In genomic region chr4:165992263-165992662, GRCh38 we compare ENCODE assay signal across 30 cellular contexts.
A peak's percentile ranks its signal among the peaks of the same experiment; 100 is the strongest.
DNase-seq lines count a peak whose midpoint lies in the region; ATAC-seq and TF ChIP-seq lines count a peak whose summit lies in the region.
"Had no signal": no experiment of that assay in that cellular context is flagged by ENCODE, and none has a peak within 500 bp of the region (broad histone marks: within the 10 kb centered on the region; RNA-seq: fewer than 3 reads in every experiment).

No MANE protein-coding gene starts in this region.

- H3K4me3 Mint-ChIP-seq in chondrocyte (ENCODE audit: unreplicated experiment), result no peak overlapping the region
- H3K4me3 Mint-ChIP-seq: CD14-positive monocyte; CD8-positive, alpha-beta memory T cell; GM23338; H9; HFFc6 had no signal

- WGBS in SK-N-SH (ENCODE audit: low lambda C conversion rate), result 6% methylated on average over 1 of the region's 1 CpG

- no peaks in the 10 kb centered on the region for H3K36me3 ChIP-seq in SK-N-SH (replicated peaks in 1 of 2; ENCODE audit: control insufficient read depth in 1 of 2, insufficient read depth in 2 of 2, low read length in 1 of 2)
- H3K36me3 ChIP-seq: BE2C, SJSA1 had no signal

- H3K36me3 Mint-ChIP-seq in chondrocyte (ENCODE audit: low read depth), result no peaks in the 10 kb centered on the region
- H3K36me3 Mint-ChIP-seq: CD14-positive monocyte; CD8-positive, alpha-beta memory T cell had no signal

- peak overlapping the region; percentile 7 for H2AFZ ChIP-seq in SK-N-SH (ENCODE audit: low read depth)
- H2AFZ ChIP-seq: GM23338, PC-9 had no signal

- H3K9me2 ChIP-seq in SK-N-SH, result no peaks in the 10 kb centered on the region

- TF ChIP-seq CTCF in SK-N-SH (IDR thresholded peaks at IDR 0.05) (no peak), chondrocyte (IDR thresholded peaks at IDR 0.05) (no peak)

- POLR2A ChIA-PET in SK-N-SH (lab: Yijun Ruan, JAX), result no interaction called here

- H3K79me2 ChIP-seq in SK-N-SH (ENCODE audit: insufficient read depth), result no peaks in the 10 kb centered on the region; the same call in 1 of the 2 replicates

- ATAC-seq in SK-N-SH treated with all-trans-retinoic acid at 6 μM for 48 hours, result no peak
- ATAC-seq in HG02588 (IDR thresholded peaks at IDR 0.05; ENCODE audit: unreplicated experiment), result no peak
- ATAC-seq: GM12878, GM23338 had no signal

- H3K4me2 ChIP-seq in SK-N-SH, result no peak overlapping the region
- H3K4me2 ChIP-seq: GM23338, PC-9 had no signal

- no peaks in the 10 kb centered on the region for H3K9me3 Mint-ChIP-seq in chondrocyte (ENCODE audit: low read depth)
- H3K9me3 Mint-ChIP-seq: CD14-positive monocyte, GM23338, H9, HFFc6 had no signal

- peaks cover 43% of the 10 kb centered on the region for H3K4me1 Mint-ChIP-seq in chondrocyte (ENCODE audit: low read depth)
- H3K4me1 Mint-ChIP-seq: CD14-positive monocyte; CD8-positive, alpha-beta memory T cell had no signal

- peaks cover 0 to 15% of the 10 kb centered on the region in 2 experiments; a peak in 2 of 4 replicates for H3K4me1 ChIP-seq in SK-N-SH (ENCODE audit: control insufficient read depth in 1 of 2, insufficient read depth in 2 of 2, low read depth in 1 of 2, low read length in 1 of 2)
- H3K4me1 ChIP-seq: BE2C, SJSA1 had no signal

- peaks cover 10% of the 10 kb centered on the region for H3F3A ChIP-seq in SK-N-SH (replicated peaks; ENCODE audit: insufficient read depth)

- TF ChIP-seq EP300 in SK-N-SH (IDR thresholded peaks at IDR 0.05; ENCODE audit: borderline replicate concordance in 1 of 2, low read depth in 1 of 2, low read length in 1 of 2), result no peak

- H3K27me3 ChIP-seq in SK-N-SH (ENCODE audit: insufficient read depth), result no peaks in the 10 kb centered on the region
- H3K27me3 ChIP-seq: BE2C, SJSA1 had no signal

- no peaks in the 10 kb centered on the region for H4K20me1 ChIP-seq in SK-N-SH (ENCODE audit: insufficient read depth)

- peak overlapping the region; percentile 9 for H3K27ac Mint-ChIP-seq in chondrocyte (ENCODE audit: unreplicated experiment)
- H3K27ac Mint-ChIP-seq: CD14-positive monocyte, GM23338, H9, HFFc6 had no signal

- H3K9me3 ChIP-seq in SK-N-SH, result no peaks in the 10 kb centered on the region
- H3K9me3 ChIP-seq: BE2C, SJSA1 had no signal

- TF ChIP-seq RAD21 in SK-N-SH (IDR thresholded peaks at IDR 0.05; ENCODE audit: low read length), result no peak

- no peak overlapping the region for H3K4me3 ChIP-seq in SK-N-SH (ENCODE audit: low read depth in 2 of 2, low read length in 1 of 2)
- H3K4me3 ChIP-seq: GM12878, GM23338, PC-9, SJSA1 had no signal

- CTCF ChIA-PET in SK-N-SH (lab: Yijun Ruan, JAX), result interaction anchor here (1.2 kb wide), 1 partner anchor 12 kb away, joined by 3 read pairs; no protein-coding TSS in a partner anchor

- no peak overlapping the region for H3K9ac ChIP-seq in SK-N-SH

- H3K27me3 Mint-ChIP-seq in chondrocyte (ENCODE audit: low read depth), result no peaks in the 10 kb centered on the region
- H3K27me3 Mint-ChIP-seq: CD8-positive, alpha-beta memory T cell had no signal

- H3K27ac ChIP-seq in SK-N-SH (ENCODE audit: low read depth in 2 of 2, low read length in 1 of 2), result peak overlapping the region in 1 of 2 experiments; percentile 55; a peak in 1 of 4 replicates
- H3K27ac ChIP-seq: 22Rv1, PC-9, SJSA1 had no signal

- no peak for DNase-seq in SK-N-SH
- DNase-seq in chondrocyte (ENCODE audit: low spot score), result no peak
- peak; percentile 20 for DNase-seq in kidney tubule cell (ENCODE audit: low spot score)
- DNase-seq in HCEC 1CT, result no peak
- DNase-seq in activated CD8-positive, alpha-beta memory T cell treated with anti-CD3 and anti-CD28 coated beads, Interleukin-2, amount 50 U/mL, for 48 hours, result no peak
- DNase-seq: BE2C; CD8-positive, alpha-beta memory T cell; DMS 273 treated with DMSO at 0.1 percent for 48 hours; DMS79 treated with DMSO at 0.1 percent for 48 hours; GDM1; H9; HFFc6; IMR-90; KG1; MM.1S; NCI-H1048; NCI-H1417; NCI-H1694; NCI-H2081; NCI-H2227 treated with DMSO at 0.1 percent for 48 hours; NCI-H526 treated with DMSO at 0.1 percent for 48 hours; PC-9; Right ventricle myocardium superior had no signal

TF ChIP-seq in SK-N-SH, 30 proteins besides CTCF, POLR2A, EP300 and RAD21 (continues in another document):
- TF ChIP-seq EZH2phosphoT487 (IDR thresholded peaks at IDR 0.05; ENCODE audit: borderline replicate concordance, low read depth) (no peak), TEAD4 (IDR thresholded peaks at IDR 0.05; ENCODE audit: borderline replicate concordance, insufficient read depth) (no peak), PBX3 (IDR thresholded peaks at IDR 0.05) (no peak), YY1 (IDR thresholded peaks at IDR 0.05; ENCODE audit: low read depth) (no peak), GABPA (IDR thresholded peaks at IDR 0.05; ENCODE audit: low read depth) (no peak), RFX5 (IDR thresholded peaks at IDR 0.05; ENCODE audit: low read length) (no peak), SMC3 (IDR thresholded peaks at IDR 0.05; ENCODE audit: low read depth, low read length) (no peak), NFIC (IDR thresholded peaks at IDR 0.05; ENCODE audit: borderline replicate concordance) (no peak), USF1 (IDR thresholded peaks at IDR 0.05; ENCODE audit: borderline replicate concordance, low read depth) (no peak), CHD2 (IDR thresholded peaks at IDR 0.05; ENCODE audit: low read length, partially characterized antibody) (no peak), TCF12 (IDR thresholded peaks at IDR 0.05) (no peak)

TF ChIP-seq in SK-N-SH treated with all-trans-retinoic acid at 6 μM for 48 hours, 23 proteins besides CTCF, POLR2A, EP300 and RAD21 (continues in another document):
- TF ChIP-seq OSR1 (CRISPR knock-in tag; IDR thresholded peaks at IDR 0.05) (no peak), TSHZ2 (CRISPR knock-in tag; IDR thresholded peaks at IDR 0.05) (no peak), TOX (CRISPR knock-in tag; IDR thresholded peaks at IDR 0.05; ENCODE audit: borderline replicate concordance) (no peak), TCF4 (CRISPR knock-in tag; IDR thresholded peaks at IDR 0.05; ENCODE audit: borderline replicate concordance) (no peak), ZNF565 (CRISPR knock-in tag; conservative IDR thresholded peaks at IDR 0.05; ENCODE audit: low read depth) (no peak), ISL1 (CRISPR knock-in tag; IDR thresholded peaks at IDR 0.05) (no peak), RARB (CRISPR knock-in tag; IDR thresholded peaks at IDR 0.05) (no peak), ZNF8 (CRISPR knock-in tag; IDR thresholded peaks at IDR 0.05) (no peak), ZC3H10 (CRISPR knock-in tag; IDR thresholded peaks at IDR 0.05) (no peak), SNAI2 (CRISPR knock-in tag; IDR thresholded peaks at IDR 0.05) (no peak), CSDC2 (CRISPR knock-in tag; IDR thresholded peaks at IDR 0.05) (no peak), PATZ1 (CRISPR knock-in tag; IDR thresholded peaks at IDR 0.05; ENCODE audit: borderline replicate concordance) (no peak), ZNF70 (CRISPR knock-in tag; IDR thresholded peaks at IDR 0.05) (no peak), ZFP3 (CRISPR knock-in tag; IDR thresholded peaks at IDR 0.05) (no peak)
